ENCODE assay signal across 2 cellular contexts in the genomic region with DNA sequence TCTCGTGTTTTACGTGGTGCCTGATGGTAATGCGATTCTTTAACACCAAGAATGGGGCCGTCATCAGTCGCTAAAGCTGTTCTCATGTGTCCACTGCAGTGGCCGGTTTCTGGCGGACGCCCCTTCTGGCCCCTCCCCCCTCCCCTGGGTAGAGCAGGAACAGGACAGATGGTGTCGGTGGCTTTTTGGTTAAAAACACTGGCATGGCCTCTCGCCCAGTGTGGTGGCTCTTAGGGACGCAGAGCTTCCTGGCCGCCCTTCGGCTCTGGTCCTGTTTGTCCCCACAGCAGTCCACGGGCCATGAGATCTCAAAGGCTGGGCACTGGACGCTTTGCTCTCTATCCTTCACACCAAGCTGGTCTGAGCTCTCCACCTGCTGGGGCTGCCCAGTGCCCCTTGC.
TF ChIP-seq lines count a peak whose summit lies in the region.

No MANE protein-coding gene starts in this region.

TF ChIP-seq in SK-N-SH, 30 proteins besides CTCF, POLR2A, EP300 and RAD21 (continued from another document):
- no peak for TF ChIP-seq MXI1 (IDR thresholded peaks at IDR 0.05; ENCODE audit: low read depth, low read length)
- no peak for TF ChIP-seq FOXJ3 (CRISPR knock-in tag; IDR thresholded peaks at IDR 0.05)
TF ChIP-seq in SK-N-SH: peak in this region for 0.

TF ChIP-seq in SK-N-SH treated with all-trans-retinoic acid at 6 μM for 48 hours, 23 proteins besides CTCF, POLR2A, EP300 and RAD21 (continued from another document):
- TF ChIP-seq, protein P1, sequence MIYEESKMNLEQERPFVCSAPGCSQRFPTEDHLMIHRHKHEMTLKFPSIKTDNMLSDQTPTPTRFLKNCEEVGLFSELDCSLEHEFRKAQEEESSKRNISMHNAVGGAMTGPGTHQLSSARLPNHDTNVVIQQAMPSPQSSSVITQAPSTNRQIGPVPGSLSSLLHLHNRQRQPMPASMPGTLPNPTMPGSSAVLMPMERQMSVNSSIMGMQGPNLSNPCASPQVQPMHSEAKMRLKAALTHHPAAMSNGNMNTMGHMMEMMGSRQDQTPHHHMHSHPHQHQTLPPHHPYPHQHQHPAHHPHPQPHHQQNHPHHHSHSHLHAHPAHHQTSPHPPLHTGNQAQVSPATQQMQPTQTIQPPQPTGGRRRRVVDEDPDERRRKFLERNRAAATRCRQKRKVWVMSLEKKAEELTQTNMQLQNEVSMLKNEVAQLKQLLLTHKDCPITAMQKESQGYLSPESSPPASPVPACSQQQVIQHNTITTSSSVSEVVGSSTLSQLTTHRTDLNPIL (CRISPR knock-in tag; IDR thresholded peaks at IDR 0.05; ENCODE audit: low read depth) = no peak
- TF ChIP-seq ZC3H10 (CRISPR knock-in tag; IDR thresholded peaks at IDR 0.05) = no peak
- TF ChIP-seq RARB (CRISPR knock-in tag; IDR thresholded peaks at IDR 0.05) = no peak
- no peak for TF ChIP-seq ZFP3 (CRISPR knock-in tag; IDR thresholded peaks at IDR 0.05)
- TF ChIP-seq ZFP30 (CRISPR knock-in tag; IDR thresholded peaks at IDR 0.05) = no peak
- TF ChIP-seq PPARA (CRISPR knock-in tag; IDR thresholded peaks at IDR 0.05; ENCODE audit: borderline replicate concordance) = no peak
- TF ChIP-seq BACH2 (CRISPR knock-in tag; IDR thresholded peaks at IDR 0.05; ENCODE audit: borderline replicate concordance) = no peak
- TF ChIP-seq ARNTL (CRISPR knock-in tag; IDR thresholded peaks at IDR 0.05; ENCODE audit: borderline replicate concordance, low read depth) = no peak
- TF ChIP-seq, protein P2, sequence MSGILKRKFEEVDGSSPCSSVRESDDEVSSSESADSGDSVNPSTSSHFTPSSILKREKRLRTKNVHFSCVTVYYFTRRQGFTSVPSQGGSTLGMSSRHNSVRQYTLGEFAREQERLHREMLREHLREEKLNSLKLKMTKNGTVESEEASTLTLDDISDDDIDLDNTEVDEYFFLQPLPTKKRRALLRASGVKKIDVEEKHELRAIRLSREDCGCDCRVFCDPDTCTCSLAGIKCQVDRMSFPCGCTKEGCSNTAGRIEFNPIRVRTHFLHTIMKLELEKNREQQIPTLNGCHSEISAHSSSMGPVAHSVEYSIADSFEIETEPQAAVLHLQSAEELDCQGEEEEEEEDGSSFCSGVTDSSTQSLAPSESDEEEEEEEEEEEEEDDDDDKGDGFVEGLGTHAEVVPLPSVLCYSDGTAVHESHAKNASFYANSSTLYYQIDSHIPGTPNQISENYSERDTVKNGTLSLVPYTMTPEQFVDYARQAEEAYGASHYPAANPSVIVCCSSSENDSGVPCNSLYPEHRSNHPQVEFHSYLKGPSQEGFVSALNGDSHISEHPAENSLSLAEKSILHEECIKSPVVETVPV (CRISPR knock-in tag; IDR thresholded peaks at IDR 0.05) = no peak
- no peak for TF ChIP-seq SNAI2 (CRISPR knock-in tag; IDR thresholded peaks at IDR 0.05)
- no peak for TF ChIP-seq ZNF8 (CRISPR knock-in tag; IDR thresholded peaks at IDR 0.05)
- TF ChIP-seq ISL1 (CRISPR knock-in tag; IDR thresholded peaks at IDR 0.05) = no peak
- no peak for TF ChIP-seq GLIS3 (CRISPR knock-in tag; IDR thresholded peaks at IDR 0.05)
- TF ChIP-seq ZNF565 (CRISPR knock-in tag; conservative IDR thresholded peaks at IDR 0.05; ENCODE audit: low read depth) = no peak
